ENCODE assay signal across 9 cellular contexts in genomic region chr18:45775726-45776125, GRCh38. TPM values are rescaled to one million over a fixed set of nuclear protein-coding genes. Genes with fewer than 3 reads are reported as not detected.
A peak's percentile ranks its signal among the peaks of the same experiment; 100 is the strongest.
DNase-seq lines count a peak whose midpoint lies in the region; ATAC-seq and TF ChIP-seq lines count a peak whose summit lies in the region.
"Had no signal": no experiment of that assay in that cellular context is flagged by ENCODE, and none has a peak within 500 bp of the region (broad histone marks: within the 10 kb centered on the region; RNA-seq: fewer than 3 reads in every experiment).

No MANE protein-coding gene starts in this region.

- BruUV-seq in A673 (replicated peaks; lab: Mats Ljungman, UMichigan): no TSS peak

- peaks cover 18% of the 10 kb centered on the region for H3K4me1 Mint-ChIP-seq in dendritic cell treated with granulocyte-macrophage colony-stimulating factor and Interleukin-4, amounts not matched to agents 40 ng/mL and 50 ng/mL, for 4 days (ENCODE audit: low read depth)
- H3K4me1 Mint-ChIP-seq in naive B cell: peaks cover 16 to 27% (median 18%) of the 10 kb centered on the region in 3 donors

- H3K9me3 ChIP-seq in A673 (ENCODE audit: low read depth, low read length, poor library complexity, severe bottlenecking): no peaks in the 10 kb centered on the region
- no peaks in the 10 kb centered on the region for H3K9me3 ChIP-seq in HUES48 (ENCODE audit: control insufficient read depth, insufficient read depth, low read length)

- TF ChIP-seq CTCF in A673 (conservative IDR thresholded peaks at IDR 0.05; ENCODE audit: low read depth, low read length): no peak

- peak overlapping the region; percentile 89 for H3K4me3 Mint-ChIP-seq in dendritic cell treated with granulocyte-macrophage colony-stimulating factor and Interleukin-4, amounts not matched to agents 40 ng/mL and 50 ng/mL, for 4 days
- H3K4me3 Mint-ChIP-seq in naive B cell: peak overlapping the region; percentile 82 to 92 (median 88)

- peak overlapping the region; percentile 96 for H3K27ac Mint-ChIP-seq in dendritic cell treated with granulocyte-macrophage colony-stimulating factor and Interleukin-4, amounts not matched to agents 40 ng/mL and 50 ng/mL, for 4 days
- H3K27ac Mint-ChIP-seq in naive B cell: no peak overlapping the region

- H3K36me3 ChIP-seq in A673 (ENCODE audit: insufficient read depth, low read length, poor library complexity, severe bottlenecking): no peaks in the 10 kb centered on the region
- no peaks in the 10 kb centered on the region for H3K36me3 ChIP-seq in HUES48 (ENCODE audit: control insufficient read depth, insufficient read depth, low read length)

- intact Hi-C loops in A673 (cut with micrococcal nuclease; ENCODE audit: unreplicated experiment): no loop called here
- intact Hi-C loops in dendritic cell treated with granulocyte-macrophage colony-stimulating factor and Interleukin-4, amounts not matched to agents 40 ng/mL and 50 ng/mL, for 4 days (cut with micrococcal nuclease): no loop called here

- H3K27me3 Mint-ChIP-seq in dendritic cell treated with granulocyte-macrophage colony-stimulating factor and Interleukin-4, amounts not matched to agents 40 ng/mL and 50 ng/mL, for 4 days: peaks cover 25% of the 10 kb centered on the region
- peaks cover 40 to 75% (median 44%) of the 10 kb centered on the region in 3 donors for H3K27me3 Mint-ChIP-seq in naive B cell

- H3K9ac ChIP-seq in HUES48 (ENCODE audit: low read depth, low read length): peak overlapping the region; percentile 92

- no peak overlapping the region for H3K27ac ChIP-seq in A673 (ENCODE audit: low read depth, low read length, poor library complexity, severe bottlenecking)
- H3K27ac ChIP-seq in HUES48 (ENCODE audit: low read depth, low read length): no peak overlapping the region

- H3K36me3 Mint-ChIP-seq in dendritic cell treated with granulocyte-macrophage colony-stimulating factor and Interleukin-4, amounts not matched to agents 40 ng/mL and 50 ng/mL, for 4 days (ENCODE audit: low read depth): peaks cover 5% of the 10 kb centered on the region
- H3K36me3 Mint-ChIP-seq in naive B cell: no peaks in the 10 kb centered on the region

- CTCF ChIA-PET in A673 (lab: Charles Lee): no interaction called here

- no peak for DNase-seq in A673 (ENCODE audit: low spot score)
- no peak for DNase-seq in naive B cell
- no peak for DNase-seq in SKM-1 treated with dmso at 0.1 percent for 144 hours (lab: John Stamatoyannopoulos, UW; ENCODE audit: unreplicated experiment)
- DNase-seq in NAMALWA (ENCODE audit: low spot score): no peak

- POLR2A ChIA-PET in A673 (lab: Charles Lee; ENCODE audit: low non-redundant PET): no interaction called here

- no peaks in the 10 kb centered on the region for H3K4me1 ChIP-seq in A673 (ENCODE audit: insufficient read depth, low read length, poor library complexity, severe bottlenecking)
- peaks cover 4% of the 10 kb centered on the region; the same call in 1 of the 2 replicates for H3K4me1 ChIP-seq in HUES48 (ENCODE audit: control insufficient read depth, insufficient read depth, low read length)

- ATAC-seq in naive B cell (ENCODE audit: low read depth in 2 of 2): no peak
- ATAC-seq in HG03460 (IDR thresholded peaks at IDR 0.05; ENCODE audit: unreplicated experiment): no peak
- ATAC-seq in HG03457 (IDR thresholded peaks at IDR 0.05; ENCODE audit: unreplicated experiment): no peak

- H3K4me3 ChIP-seq in A673 (ENCODE audit: low read depth, low read length, poor library complexity, severe bottlenecking): peak overlapping the region; percentile 43
- H3K4me3 ChIP-seq in HUES48 (ENCODE audit: low read depth, low read length): peak overlapping the region; percentile 76

- H3K9me3 Mint-ChIP-seq in dendritic cell treated with granulocyte-macrophage colony-stimulating factor and Interleukin-4, amounts not matched to agents 40 ng/mL and 50 ng/mL, for 4 days: no peaks in the 10 kb centered on the region
- H3K9me3 Mint-ChIP-seq in naive B cell: peaks cover 0 to 2% (median 0%) of the 10 kb centered on the region in 7 donors

- H3K27me3 ChIP-seq in A673 (replicated peaks; ENCODE audit: insufficient read depth, low read depth, low read length, poor library complexity): no peaks in the 10 kb centered on the region
- H3K27me3 ChIP-seq in HUES48 (ENCODE audit: control insufficient read depth, insufficient read depth, low read length): 0 out of 2 replicates have a peak, but pooled peaks cover 9% of the 10 kb centered on the region

RNA-seq across cellular contexts. Expression of gene SIGLEC15, which starts 49.7 kb away (rescaled TPM):
- 0.85 and 0.92 TPM in 2 replicates for total RNA-seq in A673 (2021)
- under 1 TPM in 3 of 6 donors, not detected in 3; 0.09 to 0.16 (median 0.13) TPM for polyA plus RNA-seq in naive B cell (ENCODE audit: low read depth in 6 of 6)
- total RNA-seq: activated CD8-positive, alpha-beta memory T cell treated with anti-CD3 and anti-CD28 coated beads for 36 hours had no signal

RNA-seq across cellular contexts. Expression of gene SLC14A1, which starts 51.7 kb away (rescaled TPM):
- not detected in 2 replicates for total RNA-seq in A673 (2021)
- 1 to 10 TPM in 5 of 6 donors, not detected in 1; 1.0 to 3.8 (median 1.9) TPM for polyA plus RNA-seq in naive B cell (ENCODE audit: low read depth in 6 of 6)
